Comparison of ENCODE assay signal across 8 cellular contexts in the genomic region with DNA sequence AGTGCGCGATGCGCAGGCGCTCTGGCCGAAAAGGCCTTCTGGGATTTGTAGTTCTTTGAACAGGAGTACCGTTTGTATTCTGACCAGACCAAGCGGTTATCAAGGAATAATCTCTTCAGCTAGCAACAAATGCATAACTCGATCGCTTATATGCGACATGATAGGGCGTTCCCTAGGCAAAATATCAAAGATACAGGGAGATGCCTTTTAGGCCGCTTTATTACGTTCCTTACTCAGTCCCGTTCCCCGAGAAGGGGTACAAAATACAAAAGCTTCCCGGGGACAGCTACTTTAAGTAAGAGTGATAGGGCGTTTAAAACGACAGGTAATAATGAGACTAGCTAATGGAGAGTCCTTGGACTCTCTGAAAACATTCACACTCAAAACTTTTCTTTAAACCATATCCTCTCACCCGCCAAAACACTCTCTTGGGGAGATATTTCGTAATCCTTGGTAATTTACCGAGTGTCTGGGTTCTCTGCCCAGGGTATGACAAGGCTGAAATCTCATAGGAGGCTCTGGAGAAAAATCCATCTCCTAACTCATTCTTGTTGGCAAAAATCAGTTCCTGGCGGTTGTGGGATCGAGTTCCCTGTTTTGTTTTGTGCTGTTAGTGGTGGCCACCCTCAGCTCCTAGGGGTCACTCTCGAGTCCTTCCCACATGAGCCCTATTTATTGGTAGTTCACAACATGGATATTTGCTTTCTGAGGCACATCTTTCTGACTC. TPM values are rescaled to one million over a fixed set of nuclear protein-coding genes. Genes with fewer than 3 reads are reported as not detected.
DNase-seq lines count a peak whose midpoint lies in the region; ATAC-seq, FAIRE-seq and TF ChIP-seq lines count a peak whose summit lies in the region.

No MANE protein-coding gene starts in this region.

- no peaks in the 10 kb centered on the region for H3K27me3 ChIP-seq in DOHH2 (ENCODE audit: control insufficient read depth, low read length)
- no peaks in the 10 kb centered on the region for H3K27me3 ChIP-seq in left lung
- H3K27me3 ChIP-seq in stomach, result no peaks in the 10 kb centered on the region

- TF ChIP-seq CTCF in DOHH2 (IDR thresholded peaks at IDR 0.05; ENCODE audit: low read depth, low read length, poor library complexity, severe bottlenecking) (peak; percentile 51), left lung (IDR thresholded peaks at IDR 0.05) (peak in 1 of 2 donors; percentile 19), stomach (IDR thresholded peaks at IDR 0.05) (peak in 1 of 7 experiments; percentile 11)

- intact Hi-C loops in left lung (cut with DNase I) (no loop called here), stomach (cut with DNase I; ENCODE audit: low total_unique reads) (no loop called here)

- DNase-seq in HTR-8/SVneo (ENCODE audit: insufficient read length, low spot score), result peak; percentile 37
- peak; percentile 97 for DNase-seq in SIG-M5 treated with dmso at 0.1 percent for 504 hours (lab: John Stamatoyannopoulos, UW; ENCODE audit: unreplicated experiment)
- peak; percentile 60 for DNase-seq in dermis blood vessel endothelial cell
- peak in 1 of 2 donors; percentile 40 for DNase-seq in left lung
- no peak for DNase-seq in stomach

- peaks cover 46% of the 10 kb centered on the region for H3K79me2 ChIP-seq in DOHH2 (ENCODE audit: control insufficient read depth, low read length)

- peaks cover 31% of the 10 kb centered on the region for H3K4me1 ChIP-seq in DOHH2 (ENCODE audit: control insufficient read depth, low read length)
- peaks cover 11 to 43% of the 10 kb centered on the region in 2 donors for H3K4me1 ChIP-seq in left lung
- peaks cover 20 to 47% (median 36%) of the 10 kb centered on the region in 4 donors for H3K4me1 ChIP-seq in stomach

- H3F3A ChIP-seq in DOHH2 (ENCODE audit: control insufficient read depth, insufficient read depth), result no peaks in the 10 kb centered on the region

- H3K9me2 ChIP-seq in DOHH2 (replicated peaks; ENCODE audit: control insufficient read depth, low read length), result no peaks in the 10 kb centered on the region

- no peak for TF ChIP-seq POLR2A in stomach (IDR thresholded peaks at IDR 0.05)

- peaks cover 18% of the 10 kb centered on the region for H4K20me1 ChIP-seq in DOHH2 (ENCODE audit: control insufficient read depth, insufficient read depth, low read depth, low read length)

- peak; percentile 26 for FAIRE-seq in HTR-8/SVneo (lab: Jason Lieb, UNC)

- no peaks in the 10 kb centered on the region for H3K9me3 ChIP-seq in DOHH2 (ENCODE audit: control insufficient read depth, insufficient read depth, low read length)
- H3K9me3 ChIP-seq in left lung, result no peaks in the 10 kb centered on the region
- no peaks in the 10 kb centered on the region for H3K9me3 ChIP-seq in stomach

- ATAC-seq in GM21381 (IDR thresholded peaks at IDR 0.05; ENCODE audit: unreplicated experiment), result peak; percentile 21
- peak; percentile 46 for ATAC-seq in left lung
- ATAC-seq in HG03469 (IDR thresholded peaks at IDR 0.05; ENCODE audit: unreplicated experiment), result no peak

- H3K27ac ChIP-seq in DOHH2 (ENCODE audit: low read depth, low read length) (no peak overlapping the region), left lung (peak overlapping the region; percentile 89 to 96), stomach (peak overlapping the region; percentile 85 to 97 (median 93))

- no peak for TF ChIP-seq EP300 in stomach (IDR thresholded peaks at IDR 0.05)

- peak overlapping the region; percentile 99 for H3K4me3 ChIP-seq in DOHH2 (ENCODE audit: low read length)
- H3K4me3 ChIP-seq in left lung, result peak overlapping the region; percentile 84 to 99
- peak overlapping the region; percentile 79 to 95 (median 89) for H3K4me3 ChIP-seq in stomach

- 1 to 4% (median 2%) methylated on average over 18 to 24 of the region's 24 CpGs for WGBS in stomach, 5 donors

- peak overlapping the region; percentile 80 for H3K4me2 ChIP-seq in DOHH2 (ENCODE audit: low read length)

- H3K36me3 ChIP-seq in DOHH2 (ENCODE audit: control insufficient read depth, low read length), result peaks cover 32% of the 10 kb centered on the region
- peaks cover 0 to 7% of the 10 kb centered on the region in 2 donors for H3K36me3 ChIP-seq in left lung
- peaks cover 0 to 10% (median 2%) of the 10 kb centered on the region in 4 donors for H3K36me3 ChIP-seq in stomach

RNA-seq across cellular contexts. Expression of a gene that starts 0.4 kb away (rescaled TPM):
- total RNA-seq in dermis blood vessel endothelial cell (53.6 and 74.4 TPM in 2 replicates), left lung (10 to 100 TPM; 50.9 to 51.9 TPM), stomach (100 to 1,000 TPM in 1 of 5 donors, 10 to 100 TPM in 3, 1 to 10 TPM in 1; 8.2 to 152 (median 49.8) TPM)
- 10 to 100 TPM; 33.2 to 62.6 (median 33.3) TPM for polyA plus RNA-seq in stomach

RNA-seq across cellular contexts. Expression of a gene that starts 38.5 kb away (rescaled TPM):
- total RNA-seq in dermis blood vessel endothelial cell (4.9 and 5.6 TPM in 2 replicates), left lung (10 to 100 TPM in 1 of 2 donors, 1 to 10 TPM in 1; 9.4 to 10.3 TPM), stomach (10 to 100 TPM in 2 of 5 donors, 1 to 10 TPM in 1, under 1 TPM in 2; 0.58 to 39.1 (median 8.4) TPM)
- polyA plus RNA-seq in stomach, result 1 to 10 TPM; 2.9 to 4.4 (median 3.5) TPM

RNA-seq across cellular contexts. Expression of a gene that starts 53.5 kb away (rescaled TPM):
- total RNA-seq in dermis blood vessel endothelial cell, result 127 and 179 TPM in 2 replicates
- total RNA-seq in left lung, result 10 to 100 TPM; 69.7 to 93.9 TPM
- 100 to 1,000 TPM in 4 of 5 donors, 10 to 100 TPM in 1; 36.8 to 450 (median 217) TPM for total RNA-seq in stomach
- 100 to 1,000 TPM; 391 to 419 (median 417) TPM for polyA plus RNA-seq in stomach

RNA-seq across cellular contexts. Expression of a gene that starts 53.5 kb away (rescaled TPM):
- total RNA-seq in dermis blood vessel endothelial cell, result 12.0 and 14.1 TPM in 2 replicates
- 1 to 10 TPM; 8.6 to 8.8 TPM for total RNA-seq in left lung
- total RNA-seq in stomach, result 10 to 100 TPM in 3 of 5 donors, 1 to 10 TPM in 1, not detected in 1; 7.0 to 21.6 (median 12.9) TPM
- 10 to 100 TPM in 1 of 3 donors, 1 to 10 TPM in 2; 5.7 to 10.2 (median 6.0) TPM for polyA plus RNA-seq in stomach
